ENCODE assay signal across 1 cellular context in genomic region chr7:43869018-43869897, GRCh38.
TF ChIP-seq lines count a peak whose summit lies in the region.

Gene MRPS24 (minus strand): TSS chr7:43869517. CDS start chr7:43869495, 22 bp downstream.

TF ChIP-seq in K562, 482 proteins besides CTCF, POLR2A, EP300 and RAD21 (continued from another document and continues in another):
- TF ChIP-seq TRIM25 (IDR thresholded peaks at IDR 0.05; ENCODE audit: borderline replicate concordance) (no peak), HDAC1 (IDR thresholded peaks at IDR 0.05) (peak in 1 of 2 experiments; percentile 77; a peak in 2 of 4 replicates), NR4A1 (CRISPR knock-in tag; IDR thresholded peaks at IDR 0.05) (no peak), NR4A1 (tag; IDR thresholded peaks at IDR 0.05) (no peak), BHLHE40 (IDR thresholded peaks at IDR 0.05; ENCODE audit: low read length) (peak; percentile 94), FOXA3 (CRISPR knock-in tag; conservative IDR thresholded peaks at IDR 0.05 in 1 of 2, IDR thresholded peaks at IDR 0.05 in 1 of 2) (no peak), CXXC5 (CRISPR knock-in tag; IDR thresholded peaks at IDR 0.05) (peak; percentile 56), REST (CRISPR knock-in tag; IDR thresholded peaks at IDR 0.05; ENCODE audit: low read depth) (no peak), ZNF696 (CRISPR knock-in tag; conservative IDR thresholded peaks at IDR 0.05) (no peak), FOXK2 (conservative IDR thresholded peaks at IDR 0.05 in 1 of 2, IDR thresholded peaks at IDR 0.05 in 1 of 2; ENCODE audit: low read depth in 2 of 2) (peak in 1 of 2 experiments; percentile 99; a peak in 2 of 4 replicates), ZNF121 (CRISPR knock-in tag; conservative IDR thresholded peaks at IDR 0.05) (no peak), MTF1 (CRISPR knock-in tag; IDR thresholded peaks at IDR 0.05; ENCODE audit: borderline replicate concordance) (no peak), TOE1 (IDR thresholded peaks at IDR 0.05; ENCODE audit: borderline replicate concordance) (no peak), TOE1 (CRISPR knock-in tag; IDR thresholded peaks at IDR 0.05; ENCODE audit: borderline replicate concordance, low read depth) (no peak), ESRRA (IDR thresholded peaks at IDR 0.05; ENCODE audit: borderline replicate concordance, low read depth) (peak; percentile 56; the same call in 1 of the 2 replicates), POLR2AphosphoS2 (IDR thresholded peaks at IDR 0.05; ENCODE audit: low read length) (no peak; the same call in 1 of the 2 replicates), ELF1 (tag; IDR thresholded peaks at IDR 0.05) (no peak), ZNF695 (CRISPR knock-in tag; IDR thresholded peaks at IDR 0.05) (no peak), JUND (IDR thresholded peaks at IDR 0.05; ENCODE audit: borderline replicate concordance, low read depth, low read length) (peak; percentile 98), JUND (tag; IDR thresholded peaks at IDR 0.05; ENCODE audit: borderline replicate concordance, low read depth, low read length) (no peak; the same call in 2 of the 3 replicates), UBTF (IDR thresholded peaks at IDR 0.05; ENCODE audit: borderline replicate concordance in 1 of 2, low read depth in 2 of 2, low read length in 2 of 2) (0 out of 4 replicates have a peak, but pooled peaks of 1 of the 2 experiments have one; percentile 17), GABPB1 (CRISPR knock-in tag; IDR thresholded peaks at IDR 0.05) (peak; percentile 73), XRCC3 (IDR thresholded peaks at IDR 0.05) (no peak), NFIX (CRISPR knock-in tag; IDR thresholded peaks at IDR 0.05; ENCODE audit: low read depth) (no peak), SETDB1 (IDR thresholded peaks at IDR 0.05; ENCODE audit: low read length) (no peak), POLR2G (IDR thresholded peaks at IDR 0.05; ENCODE audit: low read depth, low read length) (peak; percentile 94), GABPB2 (CRISPR knock-in tag; conservative IDR thresholded peaks at IDR 0.05) (no peak), MCM5 (IDR thresholded peaks at IDR 0.05; ENCODE audit: low read depth) (no peak), E2F4 (CRISPR knock-in tag; IDR thresholded peaks at IDR 0.05; ENCODE audit: low read depth) (no peak), SMARCE1 (IDR thresholded peaks at IDR 0.05) (no peak), TEAD4 (IDR thresholded peaks at IDR 0.05; ENCODE audit: low read length) (peak; percentile 49; the same call in 1 of the 2 replicates), TEAD4 (CRISPR knock-in tag; IDR thresholded peaks at IDR 0.05; ENCODE audit: borderline replicate concordance) (no peak), MECOM (CRISPR knock-in tag; IDR thresholded peaks at IDR 0.05) (no peak), HNRNPK (IDR thresholded peaks at IDR 0.05; ENCODE audit: low read depth, low read length, poor library complexity, severe bottlenecking) (no peak), ZNF239 (CRISPR knock-in tag; IDR thresholded peaks at IDR 0.05) (no peak), MAZ (CRISPR knock-in tag; conservative IDR thresholded peaks at IDR 0.05 in 1 of 2, IDR thresholded peaks at IDR 0.05 in 1 of 2) (peak; percentile 63 to 95), ZNF830 (CRISPR knock-in tag; IDR thresholded peaks at IDR 0.05) (no peak), ATF1 (CRISPR knock-in tag; IDR thresholded peaks at IDR 0.05) (no peak), ATF1 (tag; IDR thresholded peaks at IDR 0.05) (no peak; the same call in 1 of the 2 replicates), CAMTA2 (CRISPR knock-in tag; conservative IDR thresholded peaks at IDR 0.05) (no peak), ZNF699 (CRISPR knock-in tag; IDR thresholded peaks at IDR 0.05; ENCODE audit: insufficient replicate concordance) (no peak), ETS1 (conservative IDR thresholded peaks at IDR 0.05; ENCODE audit: control insufficient read depth, low read depth, low read length) (0 out of 2 replicates have a peak, but pooled peaks have one; percentile 54), ZNF511 (CRISPR knock-in tag; IDR thresholded peaks at IDR 0.05) (no peak; the same call in 1 of the 2 replicates), KDM2B (CRISPR knock-in tag; IDR thresholded peaks at IDR 0.05) (no peak), HOXB6 (CRISPR knock-in tag; IDR thresholded peaks at IDR 0.05; ENCODE audit: borderline replicate concordance) (no peak), EHMT2 (IDR thresholded peaks at IDR 0.05) (no peak), ZFX (CRISPR knock-in tag; IDR thresholded peaks at IDR 0.05) (peak; percentile 82), BDP1 (IDR thresholded peaks at IDR 0.05; ENCODE audit: insufficient read depth, insufficient read length) (no peak), ZNF133 (CRISPR knock-in tag; IDR thresholded peaks at IDR 0.05) (no peak)
- TF ChIP-seq, protein P1, sequence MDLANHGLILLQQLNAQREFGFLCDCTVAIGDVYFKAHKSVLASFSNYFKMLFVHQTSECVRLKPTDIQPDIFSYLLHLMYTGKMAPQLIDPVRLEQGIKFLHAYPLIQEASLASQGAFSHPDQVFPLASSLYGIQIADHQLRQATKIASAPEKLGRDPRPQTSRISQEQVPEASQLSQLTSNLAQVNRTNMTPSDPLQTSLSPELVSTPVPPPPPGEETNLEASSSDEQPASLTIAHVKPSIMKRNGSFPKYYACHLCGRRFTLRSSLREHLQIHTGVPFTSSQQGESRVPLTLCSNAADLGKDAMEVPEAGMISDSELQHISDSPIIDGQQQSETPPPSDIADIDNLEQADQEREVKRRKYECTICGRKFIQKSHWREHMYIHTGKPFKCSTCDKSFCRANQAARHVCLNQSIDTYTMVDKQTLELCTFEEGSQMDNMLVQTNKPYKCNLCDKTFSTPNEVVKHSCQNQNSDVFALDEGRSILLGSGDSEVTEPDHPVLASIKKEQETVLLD (IDR thresholded peaks at IDR 0.05): no peak
- TF ChIP-seq, protein P2, sequence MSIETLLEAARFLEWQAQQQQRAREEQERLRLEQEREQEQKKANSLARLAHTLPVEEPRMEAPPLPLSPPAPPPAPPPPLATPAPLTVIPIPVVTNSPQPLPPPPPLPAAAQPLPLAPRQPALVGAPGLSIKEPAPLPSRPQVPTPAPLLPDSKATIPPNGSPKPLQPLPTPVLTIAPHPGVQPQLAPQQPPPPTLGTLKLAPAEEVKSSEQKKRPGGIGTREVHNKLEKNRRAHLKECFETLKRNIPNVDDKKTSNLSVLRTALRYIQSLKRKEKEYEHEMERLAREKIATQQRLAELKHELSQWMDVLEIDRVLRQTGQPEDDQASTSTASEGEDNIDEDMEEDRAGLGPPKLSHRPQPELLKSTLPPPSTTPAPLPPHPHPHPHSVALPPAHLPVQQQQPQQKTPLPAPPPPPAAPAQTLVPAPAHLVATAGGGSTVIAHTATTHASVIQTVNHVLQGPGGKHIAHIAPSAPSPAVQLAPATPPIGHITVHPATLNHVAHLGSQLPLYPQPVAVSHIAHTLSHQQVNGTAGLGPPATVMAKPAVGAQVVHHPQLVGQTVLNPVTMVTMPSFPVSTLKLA (conservative IDR thresholded peaks at IDR 0.05): peak in 1 of 2 experiments; percentile 5; a peak in 2 of 4 replicates
- TF ChIP-seq, protein P3, sequence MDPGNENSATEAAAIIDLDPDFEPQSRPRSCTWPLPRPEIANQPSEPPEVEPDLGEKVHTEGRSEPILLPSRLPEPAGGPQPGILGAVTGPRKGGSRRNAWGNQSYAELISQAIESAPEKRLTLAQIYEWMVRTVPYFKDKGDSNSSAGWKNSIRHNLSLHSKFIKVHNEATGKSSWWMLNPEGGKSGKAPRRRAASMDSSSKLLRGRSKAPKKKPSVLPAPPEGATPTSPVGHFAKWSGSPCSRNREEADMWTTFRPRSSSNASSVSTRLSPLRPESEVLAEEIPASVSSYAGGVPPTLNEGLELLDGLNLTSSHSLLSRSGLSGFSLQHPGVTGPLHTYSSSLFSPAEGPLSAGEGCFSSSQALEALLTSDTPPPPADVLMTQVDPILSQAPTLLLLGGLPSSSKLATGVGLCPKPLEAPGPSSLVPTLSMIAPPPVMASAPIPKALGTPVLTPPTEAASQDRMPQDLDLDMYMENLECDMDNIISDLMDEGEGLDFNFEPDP (CRISPR knock-in tag; IDR thresholded peaks at IDR 0.05): no peak
- TF ChIP-seq, protein P4, sequence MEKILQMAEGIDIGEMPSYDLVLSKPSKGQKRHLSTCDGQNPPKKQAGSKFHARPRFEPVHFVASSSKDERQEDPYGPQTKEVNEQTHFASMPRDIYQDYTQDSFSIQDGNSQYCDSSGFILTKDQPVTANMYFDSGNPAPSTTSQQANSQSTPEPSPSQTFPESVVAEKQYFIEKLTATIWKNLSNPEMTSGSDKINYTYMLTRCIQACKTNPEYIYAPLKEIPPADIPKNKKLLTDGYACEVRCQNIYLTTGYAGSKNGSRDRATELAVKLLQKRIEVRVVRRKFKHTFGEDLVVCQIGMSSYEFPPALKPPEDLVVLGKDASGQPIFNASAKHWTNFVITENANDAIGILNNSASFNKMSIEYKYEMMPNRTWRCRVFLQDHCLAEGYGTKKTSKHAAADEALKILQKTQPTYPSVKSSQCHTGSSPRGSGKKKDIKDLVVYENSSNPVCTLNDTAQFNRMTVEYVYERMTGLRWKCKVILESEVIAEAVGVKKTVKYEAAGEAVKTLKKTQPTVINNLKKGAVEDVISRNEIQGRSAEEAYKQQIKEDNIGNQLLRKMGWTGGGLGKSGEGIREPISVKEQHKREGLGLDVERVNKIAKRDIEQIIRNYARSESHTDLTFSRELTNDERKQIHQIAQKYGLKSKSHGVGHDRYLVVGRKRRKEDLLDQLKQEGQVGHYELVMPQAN (IDR thresholded peaks at IDR 0.05; ENCODE audit: borderline replicate concordance): no peak; the same call in 1 of the 2 replicates
